In the genomic region with DNA sequence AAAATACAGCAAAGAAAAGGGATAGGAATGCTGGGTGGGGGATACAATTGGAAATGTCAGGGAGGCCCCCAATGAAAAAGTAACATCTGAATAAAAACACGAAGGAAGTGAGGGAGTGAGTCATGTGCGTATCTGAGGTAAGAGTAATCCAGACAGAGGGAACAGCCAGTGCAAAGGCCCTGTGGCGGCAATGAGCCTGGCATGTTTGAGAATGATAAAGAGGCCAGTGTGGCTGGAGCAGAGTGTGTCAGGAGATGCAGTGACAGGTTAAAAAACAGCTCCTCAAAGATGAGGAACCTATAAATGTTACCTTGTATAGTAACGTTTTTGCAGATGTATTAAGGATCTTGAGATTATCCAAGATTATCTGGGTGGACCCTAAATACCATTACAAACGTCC, we compare ENCODE assay signal across 1 cellular context.
TF ChIP-seq lines count a peak whose summit lies in the region.

No MANE protein-coding gene starts in this region.

TF ChIP-seq in K562, 482 proteins besides CTCF, POLR2A, EP300 and RAD21 (continues in another document):
- TF ChIP-seq SMARCC2 (IDR thresholded peaks at IDR 0.05; ENCODE audit: low read depth) (no peak), CCNT2 (IDR thresholded peaks at IDR 0.05; ENCODE audit: borderline replicate concordance, extremely low read depth, insufficient read length, low read depth, low read length) (no peak), ZFP36 (IDR thresholded peaks at IDR 0.05; ENCODE audit: low read depth, low read length, partially characterized antibody) (no peak), BCOR (IDR thresholded peaks at IDR 0.05) (0 out of 2 replicates have a peak, but pooled peaks have one; percentile 54), HIVEP1 (CRISPR knock-in tag; IDR thresholded peaks at IDR 0.05) (no peak), CBFA2T3 (IDR thresholded peaks at IDR 0.05) (peak; percentile 65), WHSC1 (IDR thresholded peaks at IDR 0.05; ENCODE audit: low read length) (no peak), FOXM1 (IDR thresholded peaks at IDR 0.05; ENCODE audit: low read depth) (no peak), FOXM1 (CRISPR knock-in tag; IDR thresholded peaks at IDR 0.05; ENCODE audit: low read depth) (no peak), SMC3 (conservative IDR thresholded peaks at IDR 0.05; ENCODE audit: insufficient read depth, low read depth, low read length) (no peak), HDAC2 (IDR thresholded peaks at IDR 0.05) (0 out of 2 replicates have a peak, but pooled peaks have one; percentile 23), FOXA1 (IDR thresholded peaks at IDR 0.05; ENCODE audit: borderline replicate concordance) (no peak), ETV5 (CRISPR knock-in tag; IDR thresholded peaks at IDR 0.05; ENCODE audit: low read depth) (no peak), RBM25 (IDR thresholded peaks at IDR 0.05; ENCODE audit: low read depth, low read length, severe bottlenecking) (peak; percentile 66), MTA2 (IDR thresholded peaks at IDR 0.05; ENCODE audit: low read depth) (no peak), KDM1A (IDR thresholded peaks at IDR 0.05) (peak in 1 of 2 experiments; percentile 37; a peak in 2 of 4 replicates), TCF3 (CRISPR knock-in tag; IDR thresholded peaks at IDR 0.05) (0 out of 2 replicates have a peak, but pooled peaks have one; percentile 12), BDP1 (IDR thresholded peaks at IDR 0.05; ENCODE audit: insufficient read depth, insufficient read length) (no peak), KDM4B (IDR thresholded peaks at IDR 0.05; ENCODE audit: borderline replicate concordance in 2 of 2, low read depth in 1 of 2) (no peak), NFIC (IDR thresholded peaks at IDR 0.05) (0 out of 2 replicates have a peak, but pooled peaks have one; percentile 6), ZNF780A (CRISPR knock-in tag; IDR thresholded peaks at IDR 0.05) (no peak), ARHGAP35 (IDR thresholded peaks at IDR 0.05; ENCODE audit: partially characterized antibody) (no peak), KHSRP (IDR thresholded peaks at IDR 0.05) (no peak), ZNF232 (CRISPR knock-in tag; IDR thresholded peaks at IDR 0.05) (no peak), MTA1 (IDR thresholded peaks at IDR 0.05; ENCODE audit: borderline replicate concordance) (no peak), XRCC3 (IDR thresholded peaks at IDR 0.05) (no peak), TAF15 (IDR thresholded peaks at IDR 0.05; ENCODE audit: low read depth, low read length) (no peak), ZNF76 (CRISPR knock-in tag; IDR thresholded peaks at IDR 0.05; ENCODE audit: borderline replicate concordance) (no peak)
- TF ChIP-seq, protein P1, sequence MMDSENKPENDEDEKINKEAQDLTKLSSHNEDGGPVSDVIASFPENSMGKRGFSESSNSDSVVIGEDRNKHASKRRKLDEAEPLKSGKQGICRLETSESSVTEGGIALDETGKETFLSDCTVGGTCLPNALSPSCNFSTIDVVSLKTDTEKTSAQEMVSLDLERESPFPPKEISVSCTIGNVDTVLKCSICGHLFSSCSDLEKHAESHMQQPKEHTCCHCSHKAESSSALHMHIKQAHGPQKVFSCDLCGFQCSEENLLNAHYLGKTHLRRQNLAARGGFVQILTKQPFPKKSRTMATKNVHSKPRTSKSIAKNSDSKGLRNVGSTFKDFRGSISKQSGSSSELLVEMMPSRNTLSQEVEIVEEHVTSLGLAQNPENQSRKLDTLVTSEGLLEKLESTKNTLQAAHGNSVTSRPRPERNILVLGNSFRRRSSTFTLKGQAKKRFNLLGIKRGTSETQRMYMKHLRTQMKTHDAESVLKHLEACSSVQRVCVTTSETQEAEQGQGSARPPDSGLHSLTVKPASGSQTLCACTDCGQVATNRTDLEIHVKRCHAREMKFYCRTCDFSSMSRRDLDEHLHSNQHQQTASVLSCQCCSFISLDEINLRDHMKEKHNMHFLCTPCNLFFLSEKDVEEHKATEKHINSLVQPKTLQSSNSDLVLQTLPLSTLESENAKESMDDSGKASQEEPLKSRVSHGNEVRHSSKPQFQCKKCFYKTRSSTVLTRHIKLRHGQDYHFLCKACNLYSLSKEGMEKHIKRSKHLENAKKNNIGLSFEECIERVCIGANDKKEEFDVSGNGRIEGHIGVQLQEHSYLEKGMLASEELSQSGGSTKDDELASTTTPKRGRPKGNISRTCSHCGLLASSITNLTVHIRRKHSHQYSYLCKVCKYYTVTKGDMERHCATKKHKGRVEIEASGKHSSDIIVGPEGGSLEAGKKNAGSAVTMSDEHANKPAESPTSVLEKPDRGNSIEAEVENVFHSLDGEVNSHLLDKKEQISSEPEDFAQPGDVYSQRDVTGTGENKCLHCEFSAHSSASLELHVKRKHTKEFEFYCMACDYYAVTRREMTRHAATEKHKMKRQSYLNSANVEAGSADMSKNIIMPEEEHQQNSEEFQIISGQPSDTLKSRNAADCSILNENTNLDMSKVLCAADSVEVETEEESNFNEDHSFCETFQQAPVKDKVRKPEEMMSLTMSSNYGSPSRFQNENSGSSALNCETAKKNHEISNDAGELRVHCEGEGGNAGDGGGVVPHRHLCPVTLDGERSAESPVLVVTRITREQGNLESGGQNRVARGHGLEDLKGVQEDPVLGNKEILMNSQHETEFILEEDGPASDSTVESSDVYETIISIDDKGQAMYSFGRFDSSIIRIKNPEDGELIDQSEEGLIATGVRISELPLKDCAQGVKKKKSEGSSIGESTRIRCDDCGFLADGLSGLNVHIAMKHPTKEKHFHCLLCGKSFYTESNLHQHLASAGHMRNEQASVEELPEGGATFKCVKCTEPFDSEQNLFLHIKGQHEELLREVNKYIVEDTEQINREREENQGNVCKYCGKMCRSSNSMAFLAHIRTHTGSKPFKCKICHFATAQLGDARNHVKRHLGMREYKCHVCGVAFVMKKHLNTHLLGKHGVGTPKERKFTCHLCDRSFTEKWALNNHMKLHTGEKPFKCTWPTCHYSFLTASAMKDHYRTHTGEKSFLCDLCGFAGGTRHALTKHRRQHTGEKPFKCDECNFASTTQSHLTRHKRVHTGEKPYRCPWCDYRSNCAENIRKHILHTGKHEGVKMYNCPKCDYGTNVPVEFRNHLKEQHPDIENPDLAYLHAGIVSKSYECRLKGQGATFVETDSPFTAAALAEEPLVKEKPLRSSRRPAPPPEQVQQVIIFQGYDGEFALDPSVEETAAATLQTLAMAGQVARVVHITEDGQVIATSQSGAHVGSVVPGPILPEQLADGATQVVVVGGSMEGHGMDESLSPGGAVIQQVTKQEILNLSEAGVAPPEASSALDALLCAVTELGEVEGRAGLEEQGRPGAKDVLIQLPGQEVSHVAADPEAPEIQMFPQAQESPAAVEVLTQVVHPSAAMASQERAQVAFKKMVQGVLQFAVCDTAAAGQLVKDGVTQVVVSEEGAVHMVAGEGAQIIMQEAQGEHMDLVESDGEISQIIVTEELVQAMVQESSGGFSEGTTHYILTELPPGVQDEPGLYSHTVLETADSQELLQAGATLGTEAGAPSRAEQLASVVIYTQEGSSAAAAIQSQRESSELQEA (IDR thresholded peaks at IDR 0.05; ENCODE audit: low read depth) = no peak
- TF ChIP-seq, protein P2, sequence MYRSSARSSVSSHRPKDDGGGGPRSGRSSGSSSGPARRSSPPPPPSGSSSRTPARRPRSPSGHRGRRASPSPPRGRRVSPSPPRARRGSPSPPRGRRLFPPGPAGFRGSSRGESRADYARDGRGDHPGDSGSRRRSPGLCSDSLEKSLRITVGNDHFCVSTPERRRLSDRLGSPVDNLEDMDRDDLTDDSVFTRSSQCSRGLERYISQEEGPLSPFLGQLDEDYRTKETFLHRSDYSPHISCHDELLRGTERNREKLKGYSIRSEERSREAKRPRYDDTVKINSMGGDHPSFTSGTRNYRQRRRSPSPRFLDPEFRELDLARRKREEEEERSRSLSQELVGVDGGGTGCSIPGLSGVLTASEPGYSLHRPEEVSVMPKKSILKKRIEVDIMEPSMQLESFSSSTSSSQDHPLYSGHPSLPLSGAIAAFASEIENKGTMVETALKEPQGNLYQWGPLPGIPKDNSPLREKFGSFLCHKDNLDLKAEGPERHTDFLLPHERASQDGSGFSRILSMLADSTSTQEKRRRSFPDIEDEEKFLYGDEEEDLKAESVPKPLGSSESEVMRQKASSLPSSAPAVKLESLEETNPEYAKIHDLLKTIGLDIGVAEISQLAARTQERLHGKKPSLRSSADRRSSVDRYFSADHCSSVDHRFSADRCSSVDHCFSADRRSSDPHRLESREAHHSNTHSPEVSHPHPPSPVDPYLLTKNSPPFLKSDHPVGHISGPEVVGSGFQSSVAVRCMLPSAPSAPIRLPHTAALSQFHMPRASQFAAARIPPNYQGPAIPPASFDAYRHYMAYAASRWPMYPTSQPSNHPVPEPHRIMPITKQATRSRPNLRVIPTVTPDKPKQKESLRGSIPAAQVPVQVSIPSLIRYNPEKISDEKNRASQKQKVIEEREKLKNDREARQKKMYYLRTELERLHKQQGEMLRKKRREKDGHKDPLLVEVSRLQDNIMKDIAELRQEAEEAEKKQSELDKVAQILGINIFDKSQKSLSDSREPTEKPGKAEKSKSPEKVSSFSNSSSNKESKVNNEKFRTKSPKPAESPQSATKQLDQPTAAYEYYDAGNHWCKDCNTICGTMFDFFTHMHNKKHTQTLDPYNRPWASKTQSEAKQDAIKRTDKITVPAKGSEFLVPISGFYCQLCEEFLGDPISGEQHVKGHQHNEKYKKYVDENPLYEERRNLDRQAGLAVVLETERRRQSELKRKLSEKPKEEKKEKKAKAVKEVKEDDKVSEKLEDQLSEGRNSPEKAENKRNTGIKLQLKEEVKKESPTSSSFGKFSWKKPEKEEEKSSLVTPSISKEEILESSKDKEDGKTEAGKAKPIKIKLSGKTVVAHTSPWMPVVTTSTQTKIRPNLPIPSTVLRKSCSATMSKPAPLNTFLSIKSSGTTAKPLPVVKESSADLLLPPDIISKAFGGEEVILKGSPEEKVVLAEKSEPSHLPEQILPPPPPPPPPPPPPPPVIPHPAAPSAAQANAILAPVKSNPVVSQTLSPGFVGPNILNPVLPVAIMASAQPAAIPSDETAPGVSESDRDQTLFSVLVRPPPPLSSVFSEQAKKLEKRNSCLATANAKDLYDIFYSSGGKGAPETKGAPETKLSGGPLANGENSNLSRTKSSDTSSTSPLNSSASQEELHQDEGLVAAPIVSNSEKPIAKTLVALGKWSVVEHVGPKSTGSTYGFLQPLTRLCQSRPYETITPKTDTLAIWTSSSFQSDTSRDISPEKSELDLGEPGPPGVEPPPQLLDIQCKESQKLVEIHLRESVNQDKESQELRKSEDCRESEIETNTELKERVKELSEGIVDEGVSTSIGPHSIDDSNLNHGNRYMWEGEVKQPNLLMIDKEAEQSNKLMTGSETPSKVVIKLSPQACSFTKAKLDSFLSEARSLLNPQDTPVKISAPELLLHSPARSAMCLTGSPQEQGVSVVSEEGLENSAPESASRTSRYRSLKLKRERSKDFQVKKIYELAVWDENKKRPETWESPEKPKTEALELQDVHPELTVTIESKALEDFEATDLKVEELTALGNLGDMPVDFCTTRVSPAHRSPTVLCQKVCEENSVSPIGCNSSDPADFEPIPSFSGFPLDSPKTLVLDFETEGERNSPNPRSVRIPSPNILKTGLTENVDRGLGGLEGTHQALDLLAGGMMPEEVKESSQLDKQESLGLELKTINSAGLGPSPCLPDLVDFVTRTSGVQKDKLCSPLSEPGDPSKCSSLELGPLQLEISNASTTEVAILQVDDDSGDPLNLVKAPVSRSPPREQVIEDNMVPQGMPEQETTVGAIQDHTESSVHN (IDR thresholded peaks at IDR 0.05; ENCODE audit: borderline replicate concordance in 1 of 2, low read depth in 1 of 2) = no peak
- TF ChIP-seq, protein P3, sequence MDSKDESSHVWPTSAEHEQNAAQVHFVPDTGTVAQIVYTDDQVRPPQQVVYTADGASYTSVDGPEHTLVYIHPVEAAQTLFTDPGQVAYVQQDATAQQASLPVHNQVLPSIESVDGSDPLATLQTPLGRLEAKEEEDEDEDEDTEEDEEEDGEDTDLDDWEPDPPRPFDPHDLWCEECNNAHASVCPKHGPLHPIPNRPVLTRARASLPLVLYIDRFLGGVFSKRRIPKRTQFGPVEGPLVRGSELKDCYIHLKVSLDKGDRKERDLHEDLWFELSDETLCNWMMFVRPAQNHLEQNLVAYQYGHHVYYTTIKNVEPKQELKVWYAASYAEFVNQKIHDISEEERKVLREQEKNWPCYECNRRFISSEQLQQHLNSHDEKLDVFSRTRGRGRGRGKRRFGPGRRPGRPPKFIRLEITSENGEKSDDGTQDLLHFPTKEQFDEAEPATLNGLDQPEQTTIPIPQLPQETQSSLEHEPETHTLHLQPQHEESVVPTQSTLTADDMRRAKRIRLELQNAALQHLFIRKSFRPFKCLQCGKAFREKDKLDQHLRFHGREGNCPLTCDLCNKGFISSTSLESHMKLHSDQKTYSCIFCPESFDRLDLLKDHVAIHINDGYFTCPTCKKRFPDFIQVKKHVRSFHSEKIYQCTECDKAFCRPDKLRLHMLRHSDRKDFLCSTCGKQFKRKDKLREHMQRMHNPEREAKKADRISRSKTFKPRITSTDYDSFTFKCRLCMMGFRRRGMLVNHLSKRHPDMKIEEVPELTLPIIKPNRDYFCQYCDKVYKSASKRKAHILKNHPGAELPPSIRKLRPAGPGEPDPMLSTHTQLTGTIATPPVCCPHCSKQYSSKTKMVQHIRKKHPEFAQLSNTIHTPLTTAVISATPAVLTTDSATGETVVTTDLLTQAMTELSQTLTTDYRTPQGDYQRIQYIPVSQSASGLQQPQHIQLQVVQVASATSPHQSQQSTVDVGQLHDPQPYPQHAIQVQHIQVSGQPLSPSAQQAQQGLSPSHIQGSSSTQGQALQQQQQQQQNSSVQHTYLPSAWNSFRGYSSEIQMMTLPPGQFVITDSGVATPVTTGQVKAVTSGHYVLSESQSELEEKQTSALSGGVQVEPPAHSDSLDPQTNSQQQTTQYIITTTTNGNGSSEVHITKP (IDR thresholded peaks at IDR 0.05; ENCODE audit: partially characterized antibody) = no peak
- TF ChIP-seq, protein P4, sequence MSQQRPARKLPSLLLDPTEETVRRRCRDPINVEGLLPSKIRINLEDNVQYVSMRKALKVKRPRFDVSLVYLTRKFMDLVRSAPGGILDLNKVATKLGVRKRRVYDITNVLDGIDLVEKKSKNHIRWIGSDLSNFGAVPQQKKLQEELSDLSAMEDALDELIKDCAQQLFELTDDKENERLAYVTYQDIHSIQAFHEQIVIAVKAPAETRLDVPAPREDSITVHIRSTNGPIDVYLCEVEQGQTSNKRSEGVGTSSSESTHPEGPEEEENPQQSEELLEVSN (IDR thresholded peaks at IDR 0.05; ENCODE audit: borderline replicate concordance in 1 of 2, extremely low read depth in 1 of 2, insufficient read depth in 1 of 2, insufficient read length in 1 of 2, low read depth in 1 of 2, low read length in 1 of 2, poor library complexity in 1 of 2, severe bottlenecking in 1 of 2) = no peak
- TF ChIP-seq, protein P5, sequence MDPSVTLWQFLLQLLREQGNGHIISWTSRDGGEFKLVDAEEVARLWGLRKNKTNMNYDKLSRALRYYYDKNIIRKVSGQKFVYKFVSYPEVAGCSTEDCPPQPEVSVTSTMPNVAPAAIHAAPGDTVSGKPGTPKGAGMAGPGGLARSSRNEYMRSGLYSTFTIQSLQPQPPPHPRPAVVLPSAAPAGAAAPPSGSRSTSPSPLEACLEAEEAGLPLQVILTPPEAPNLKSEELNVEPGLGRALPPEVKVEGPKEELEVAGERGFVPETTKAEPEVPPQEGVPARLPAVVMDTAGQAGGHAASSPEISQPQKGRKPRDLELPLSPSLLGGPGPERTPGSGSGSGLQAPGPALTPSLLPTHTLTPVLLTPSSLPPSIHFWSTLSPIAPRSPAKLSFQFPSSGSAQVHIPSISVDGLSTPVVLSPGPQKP (CRISPR knock-in tag; IDR thresholded peaks at IDR 0.05) = no peak
- TF ChIP-seq, protein P6, sequence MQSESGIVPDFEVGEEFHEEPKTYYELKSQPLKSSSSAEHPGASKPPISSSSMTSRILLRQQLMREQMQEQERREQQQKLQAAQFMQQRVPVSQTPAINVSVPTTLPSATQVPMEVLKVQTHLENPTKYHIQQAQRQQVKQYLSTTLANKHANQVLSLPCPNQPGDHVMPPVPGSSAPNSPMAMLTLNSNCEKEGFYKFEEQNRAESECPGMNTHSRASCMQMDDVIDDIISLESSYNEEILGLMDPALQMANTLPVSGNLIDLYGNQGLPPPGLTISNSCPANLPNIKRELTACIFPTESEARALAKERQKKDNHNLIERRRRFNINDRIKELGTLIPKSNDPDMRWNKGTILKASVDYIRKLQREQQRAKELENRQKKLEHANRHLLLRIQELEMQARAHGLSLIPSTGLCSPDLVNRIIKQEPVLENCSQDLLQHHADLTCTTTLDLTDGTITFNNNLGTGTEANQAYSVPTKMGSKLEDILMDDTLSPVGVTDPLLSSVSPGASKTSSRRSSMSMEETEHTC (IDR thresholded peaks at IDR 0.05) = no peak
